In the genomic region with DNA sequence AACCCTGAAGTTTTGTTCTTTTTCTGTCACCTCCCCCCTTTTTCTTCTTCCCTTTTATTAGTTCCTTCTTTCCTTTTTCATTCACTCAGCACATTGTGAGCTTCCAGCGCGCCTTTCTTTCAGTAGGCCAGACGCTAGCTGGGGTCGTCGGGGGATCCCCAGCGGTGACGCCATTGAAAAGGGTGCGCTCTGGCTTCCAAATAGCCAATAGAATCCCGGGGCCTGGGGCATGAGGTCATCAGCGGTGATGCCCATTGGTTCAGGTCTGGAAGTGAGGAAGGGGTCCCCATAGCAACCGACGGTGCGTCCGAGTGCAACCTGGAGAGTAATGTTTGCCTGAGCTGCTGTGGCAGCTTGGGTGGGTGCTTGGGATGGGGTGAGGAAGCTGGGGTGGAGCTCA, we compare ENCODE assay signal across 10 cellular contexts. TPM values are rescaled to one million over a fixed set of nuclear protein-coding genes. Genes with fewer than 3 reads are reported as not detected.
A peak's percentile ranks its signal among the peaks of the same experiment; 100 is the strongest.
DNase-seq lines count a peak whose midpoint lies in the region; ATAC-seq and TF ChIP-seq lines count a peak whose summit lies in the region.
"Had no signal": no experiment of that assay in that cellular context is flagged by ENCODE, and none has a peak within 500 bp of the region (broad histone marks: within the 10 kb centered on the region; RNA-seq: fewer than 3 reads in every experiment).

No MANE protein-coding gene starts in this region.

- ATAC-seq in HG02678 (IDR thresholded peaks at IDR 0.05; ENCODE audit: unreplicated experiment), result no peak
- ATAC-seq in foreskin keratinocyte, result no peak

- no peaks in the 10 kb centered on the region for H3K36me3 ChIP-seq in CD4-positive, alpha-beta memory T cell (ENCODE audit: insufficient read depth, low read length)
- H3K36me3 ChIP-seq in neural cell (ENCODE audit: insufficient read depth, low read length), result no peaks in the 10 kb centered on the region

- TF ChIP-seq CTCF in neural cell (IDR thresholded peaks at IDR 0.05; ENCODE audit: poor library complexity, severe bottlenecking) (no peak), foreskin keratinocyte (conservative IDR thresholded peaks at IDR 0.05) (no peak)

- H3K4me2 ChIP-seq in neural cell (ENCODE audit: low read length), result peak overlapping the region; percentile 33

- intact Hi-C loops in CD4-positive, alpha-beta memory T cell (cut with micrococcal nuclease), result loop anchor here (1.0 kb wide), 2 partner anchors 8 to 9 kb away; partner anchors contain the start of gene EFNA4

- CTCF ChIA-PET in CD4-positive, alpha-beta memory T cell (lab: Charles Lee; ENCODE audit: partially characterized antibody), result interaction anchor here (0.6 to 2.6 kb wide), 6 partner anchors 12 to 54 kb away, joined by 3 to 10 read pairs (median 4); no protein-coding TSS in a partner anchor

- H3K36me3 Mint-ChIP-seq in CD4-positive, alpha-beta memory T cell, result peaks cover 11 to 15% of the 10 kb centered on the region in 2 donors
- H3K36me3 Mint-ChIP-seq in IgD-negative memory B cell, result peaks cover 3% of the 10 kb centered on the region

- H3K4me3 ChIP-seq in CD4-positive, alpha-beta memory T cell (ENCODE audit: low read length in 2 of 2), result no peak overlapping the region
- H3K4me3 ChIP-seq in neural cell (ENCODE audit: low read length), result peak overlapping the region; percentile 63

- no peaks in the 10 kb centered on the region for H4K20me1 ChIP-seq in neural cell (ENCODE audit: insufficient read depth)

- no peaks in the 10 kb centered on the region for H3K27me3 ChIP-seq in CD4-positive, alpha-beta memory T cell (ENCODE audit: insufficient read depth, low read length)
- H3K27me3 ChIP-seq in neural cell (ENCODE audit: insufficient read depth, low read depth, low read length) (no peaks in the 10 kb centered on the region), foreskin keratinocyte (no peaks in the 10 kb centered on the region)

- peak overlapping the region; percentile 64 for H3K9ac ChIP-seq in neural cell (ENCODE audit: low read length)

- no peak for DNase-seq in CD4-positive, alpha-beta memory T cell
- DNase-seq in ecto neural progenitor cell (ENCODE audit: low spot score), result peak; percentile 82
- DNase-seq in kidney glomerular epithelial cell (lab: John Stamatoyannopoulos, UW), result no peak
- no peak for DNase-seq in inferior parietal cortex (ENCODE audit: extremely low spot score)
- no peak for DNase-seq in foreskin keratinocyte
- DNase-seq: mammary epithelial cell; stimulated activated CD4-positive, alpha-beta T cell treated with anti-CD3 and anti-CD28 coated beads, Interleukin-4, amount 100 ng/mL, for 24 hours had no signal

- H3K27ac Mint-ChIP-seq in CD4-positive, alpha-beta memory T cell, result peak overlapping the region in 5 of 7 donors; percentile 13 to 80 (median 72)
- H3K27ac Mint-ChIP-seq in IgD-negative memory B cell, result peak overlapping the region in 2 of 3 donors; percentile 85 to 92

- H3K4me3 Mint-ChIP-seq in CD4-positive, alpha-beta memory T cell, result peak overlapping the region in 5 of 8 donors; percentile 24 to 68 (median 62)
- H3K4me3 Mint-ChIP-seq in IgD-negative memory B cell, result peak overlapping the region; percentile 49 to 90 (median 80)

- peaks cover 30% of the 10 kb centered on the region for H3K4me1 ChIP-seq in CD4-positive, alpha-beta memory T cell (ENCODE audit: insufficient read depth, low read length)
- H3K4me1 ChIP-seq in foreskin keratinocyte, result peaks cover 3% of the 10 kb centered on the region

- POLR2A ChIA-PET in CD4-positive, alpha-beta memory T cell (lab: Charles Lee; ENCODE audit: partially characterized antibody), result interaction anchor here (2.0 to 3.9 kb wide), 3 partner anchors 8 to 13 kb away, joined by 12 to 19 read pairs (median 16); partner anchors contain the start of gene EFNA4

- H3K9me2 ChIP-seq in neural cell (ENCODE audit: insufficient read depth, low read length), result no peaks in the 10 kb centered on the region

- H2AFZ ChIP-seq in neural cell (ENCODE audit: low read depth, low read length), result no peak overlapping the region

- no peaks in the 10 kb centered on the region for H3K27me3 Mint-ChIP-seq in CD4-positive, alpha-beta memory T cell
- H3K27me3 Mint-ChIP-seq in IgD-negative memory B cell, result no peaks in the 10 kb centered on the region

- H3F3A ChIP-seq in neural cell (ENCODE audit: insufficient read depth, low read length, poor library complexity, severe bottlenecking), result no peaks in the 10 kb centered on the region

- H3K9me3 Mint-ChIP-seq in CD4-positive, alpha-beta memory T cell, result no peaks in the 10 kb centered on the region
- H3K9me3 Mint-ChIP-seq in IgD-negative memory B cell, result no peaks in the 10 kb centered on the region

- H3K4me1 Mint-ChIP-seq in CD4-positive, alpha-beta memory T cell, result peaks cover 10 to 52% (median 29%) of the 10 kb centered on the region in 4 donors
- peaks cover 23 to 29% (median 23%) of the 10 kb centered on the region in 3 donors for H3K4me1 Mint-ChIP-seq in IgD-negative memory B cell

- no peaks in the 10 kb centered on the region for H3K79me2 ChIP-seq in neural cell (replicated peaks; ENCODE audit: insufficient read depth, low read length)

- H3K27ac ChIP-seq in CD4-positive, alpha-beta memory T cell (ENCODE audit: low read depth, low read length), result no peak overlapping the region
- H3K27ac ChIP-seq in neural cell (ENCODE audit: low read length), result peak overlapping the region; percentile 72
- H3K27ac ChIP-seq in foreskin keratinocyte, result no peak overlapping the region

- no peaks in the 10 kb centered on the region for H3K9me3 ChIP-seq in CD4-positive, alpha-beta memory T cell (ENCODE audit: control insufficient read depth in 1 of 2, low read length in 2 of 2)
- H3K9me3 ChIP-seq in neural cell (ENCODE audit: low read length), result no peaks in the 10 kb centered on the region

- no peak for TF ChIP-seq EP300 in neural cell (conservative IDR thresholded peaks at IDR 0.05; ENCODE audit: poor library complexity, severe bottlenecking)

- no peak for TF ChIP-seq RAD21 in neural cell (conservative IDR thresholded peaks at IDR 0.05)

TF ChIP-seq in neural cell, 6 proteins besides CTCF, POLR2A, EP300 and RAD21:
- no peak for TF ChIP-seq SMC3 (conservative IDR thresholded peaks at IDR 0.05; ENCODE audit: poor library complexity)
- TF ChIP-seq MXI1 (conservative IDR thresholded peaks at IDR 0.05; ENCODE audit: poor library complexity, severe bottlenecking), result no peak
- no peak for TF ChIP-seq EZH2 (IDR thresholded peaks at IDR 0.05; ENCODE audit: borderline replicate concordance, insufficient read depth, low read length, poor library complexity, severe bottlenecking)
- peak; percentile 59 for TF ChIP-seq POLR2AphosphoS5 (IDR thresholded peaks at IDR 0.05)

RNA-seq across cellular contexts. Expression of gene EFNA3, which starts 6.9 kb away (rescaled TPM):
- 1 to 10 TPM; 2.0 to 4.3 TPM for total RNA-seq in CD4-positive, alpha-beta memory T cell
- 1 to 10 TPM in 1 of 2 donors, under 1 TPM in 1; 0.34 to 1.5 TPM for polyA plus RNA-seq in CD4-positive, alpha-beta memory T cell
- polyA plus RNA-seq in IgD-negative memory B cell, result 1.3 TPM
- 12.2 and 16.9 TPM in 2 replicates for polyA plus RNA-seq in neural cell
- 16.6 and 19.8 TPM in 2 replicates for polyA minus RNA-seq in neural cell
- 4.1 and 4.2 TPM in 2 replicates for total RNA-seq in foreskin keratinocyte
- 4.3 and 5.0 TPM in 2 replicates for polyA plus RNA-seq in foreskin keratinocyte

RNA-seq across cellular contexts. Expression of gene EFNA4, which starts 8.2 kb away (rescaled TPM):
- 1 to 10 TPM; 6.0 to 8.5 TPM for total RNA-seq in CD4-positive, alpha-beta memory T cell
- polyA plus RNA-seq in CD4-positive, alpha-beta memory T cell, result 1 to 10 TPM; 2.5 to 3.5 TPM
- polyA plus RNA-seq in IgD-negative memory B cell (8.5 TPM), neural cell (0.64 and 1.2 TPM in 2 replicates), foreskin keratinocyte (16.8 and 17.7 TPM in 2 replicates)
- polyA minus RNA-seq in neural cell, result 0.81 TPM in 1 of 2 replicates, not detected in the other
- total RNA-seq in foreskin keratinocyte, result 10.0 and 10.9 TPM in 2 replicates

RNA-seq across cellular contexts. Expression of gene ADAM15, which starts 20.6 kb away (rescaled TPM):
- total RNA-seq in CD4-positive, alpha-beta memory T cell, result 10 to 100 TPM; 33.6 to 39.8 TPM
- 10 to 100 TPM; 14.8 to 18.2 TPM for polyA plus RNA-seq in CD4-positive, alpha-beta memory T cell
- polyA plus RNA-seq in IgD-negative memory B cell (8.0 TPM), neural cell (24.8 and 27.6 TPM in 2 replicates), foreskin keratinocyte (201 and 244 TPM in 2 replicates)
- polyA minus RNA-seq in neural cell, result 9.7 and 17.3 TPM in 2 replicates
- total RNA-seq in foreskin keratinocyte, result 214 and 242 TPM in 2 replicates

RNA-seq across cellular contexts. Expression of gene DCST1, which starts 38.1 kb away (rescaled TPM):
- total RNA-seq in CD4-positive, alpha-beta memory T cell, result under 1 TPM in 1 of 2 experiments, not detected in 1; 0.14 TPM
- not detected for polyA plus RNA-seq in CD4-positive, alpha-beta memory T cell
- polyA plus RNA-seq in IgD-negative memory B cell (not detected), neural cell (not detected in 2 replicates), foreskin keratinocyte (not detected in 2 replicates)
- polyA minus RNA-seq in neural cell, result not detected in 2 replicates
- total RNA-seq in foreskin keratinocyte, result not detected in 2 replicates
- total RNA-seq: mammary epithelial cell had no signal
- polyA plus RNA-seq: mammary epithelial cell had no signal

RNA-seq across cellular contexts. Expression of gene DCST2, which starts 38.1 kb away (rescaled TPM):
- total RNA-seq in CD4-positive, alpha-beta memory T cell, result 1 to 10 TPM; 4.0 to 4.1 TPM
- not detected for polyA plus RNA-seq in CD4-positive, alpha-beta memory T cell
- polyA plus RNA-seq in IgD-negative memory B cell, result not detected
- 0.76 and 1.8 TPM in 2 replicates for polyA plus RNA-seq in neural cell
- polyA minus RNA-seq in neural cell, result 0.23 and 0.49 TPM in 2 replicates
- total RNA-seq in foreskin keratinocyte, result 0.07 and 0.27 TPM in 2 replicates
- 0.11 and 0.12 TPM in 2 replicates for polyA plus RNA-seq in foreskin keratinocyte
